ENCODE assay signal across 20 cellular contexts in genomic region chr17:50381260-50381815, GRCh38. TPM values are rescaled to one million over a fixed set of nuclear protein-coding genes. Genes with fewer than 3 reads are reported as not detected.
"Had no signal": no experiment of that assay in that cellular context is flagged by ENCODE, and none has a peak within 500 bp of the region (broad histone marks: within the 10 kb centered on the region; RNA-seq: fewer than 3 reads in every experiment).

No MANE protein-coding gene starts in this region.

- H3K36me3 ChIP-seq: neural progenitor cell had no signal

- H3K9ac ChIP-seq: neural progenitor cell had no signal

- H3K4me1 Mint-ChIP-seq: activated CD4-positive, alpha-beta T cell treated with anti-CD3 and anti-CD28 coated beads for 36 hours; activated naive CD8-positive, alpha-beta T cell treated with anti-CD3 and anti-CD28 coated beads, Interleukin-2, amount 10 ng/mL, durations not matched to agents 7 days and 5 days; naive B cell; neural progenitor cell; stimulated activated naive B cell treated with anti-CD40 and anti-IgM and Interleukin-4, amounts not matched to agents 10 μg/mL and 1 μg/mL and 100 μg/mL, for 72 hours; WTC11 had no signal

- H3K27me3 Mint-ChIP-seq: activated CD4-positive, alpha-beta T cell treated with anti-CD3 and anti-CD28 coated beads for 36 hours; activated naive CD8-positive, alpha-beta T cell treated with anti-CD3 and anti-CD28 coated beads, Interleukin-2, amount 10 ng/mL, durations not matched to agents 7 days and 5 days; naive B cell; stimulated activated naive B cell treated with anti-CD40 and anti-IgM and Interleukin-4, amounts not matched to agents 10 μg/mL and 1 μg/mL and 100 μg/mL, for 72 hours had no signal

- H3K9me3 Mint-ChIP-seq: activated naive CD8-positive, alpha-beta T cell treated with anti-CD3 and anti-CD28 coated beads, Interleukin-2, amount 10 ng/mL, durations not matched to agents 7 days and 5 days; naive B cell; neural progenitor cell; stimulated activated naive B cell treated with anti-CD40 and anti-IgM and Interleukin-4, amounts not matched to agents 10 μg/mL and 1 μg/mL and 100 μg/mL, for 72 hours; WTC11 had no signal

- H3K9me3 ChIP-seq: body of pancreas, gastroesophageal sphincter, heart left ventricle, left ventricle myocardium inferior, upper lobe of right lung had no signal

- DNase-seq: activated CD4-positive, alpha-beta T cell treated with anti-CD3 and anti-CD28 coated beads for 36 hours; activated CD4-positive, alpha-beta T cell treated with anti-CD3 and anti-CD28 coated beads, Interleukin-2, amount 50 U/mL, for 48 hours; activated gamma-delta T cell treated with Interleukin-2 at 50 U/mL for 16 hours; activated naive CD8-positive, alpha-beta T cell treated with anti-CD3 and anti-CD28 coated beads, Interleukin-2, amount 10 ng/mL, durations not matched to agents 7 days and 5 days; body of pancreas; caudate nucleus; heart left ventricle; kidney; left ventricle myocardium inferior; naive B cell; stimulated activated CD4-positive, alpha-beta T cell treated with anti-CD3 and anti-CD28 coated beads, Interleukin-4, amount 100 ng/mL, for 24 hours; stimulated activated naive B cell treated with anti-CD40 and anti-IgM and Interleukin-4, amounts not matched to agents 10 μg/mL and 1 μg/mL and 100 μg/mL, for 72 hours; upper lobe of right lung had no signal

- H3K4me3 ChIP-seq: body of pancreas, gastroesophageal sphincter, heart left ventricle, left ventricle myocardium inferior, neural progenitor cell, smooth muscle cell, upper lobe of right lung had no signal

- H3K27ac Mint-ChIP-seq: activated CD4-positive, alpha-beta T cell treated with anti-CD3 and anti-CD28 coated beads for 36 hours; activated naive CD8-positive, alpha-beta T cell treated with anti-CD3 and anti-CD28 coated beads, Interleukin-2, amount 10 ng/mL, durations not matched to agents 7 days and 5 days; neural progenitor cell; WTC11 had no signal

- ATAC-seq: activated CD4-positive, alpha-beta T cell treated with anti-CD3 and anti-CD28 coated beads for 36 hours; gastroesophageal sphincter; sciatic nerve; stimulated activated naive B cell treated with anti-CD40 and anti-IgM and Interleukin-4, amounts not matched to agents 10 μg/mL and 1 μg/mL and 100 μg/mL, for 72 hours; upper lobe of right lung had no signal

- H3K4me1 ChIP-seq: body of pancreas, gastroesophageal sphincter, neural progenitor cell, upper lobe of right lung had no signal

- H3K4me3 Mint-ChIP-seq: activated CD4-positive, alpha-beta T cell treated with anti-CD3 and anti-CD28 coated beads for 36 hours; activated naive CD8-positive, alpha-beta T cell treated with anti-CD3 and anti-CD28 coated beads, Interleukin-2, amount 10 ng/mL, durations not matched to agents 7 days and 5 days; naive B cell; stimulated activated naive B cell treated with anti-CD40 and anti-IgM and Interleukin-4, amounts not matched to agents 10 μg/mL and 1 μg/mL and 100 μg/mL, for 72 hours; WTC11 had no signal

- H3K27me3 ChIP-seq: body of pancreas, gastroesophageal sphincter, heart left ventricle, neural progenitor cell, upper lobe of right lung had no signal

- FAIRE-seq: colon, endometrium, kidney had no signal

- H3K27ac ChIP-seq: body of pancreas, gastroesophageal sphincter, heart left ventricle, left ventricle myocardium inferior, neural progenitor cell, upper lobe of right lung had no signal

- H2AFZ ChIP-seq: neural progenitor cell had no signal

- H3K4me2 ChIP-seq: neural progenitor cell, smooth muscle cell had no signal

RNA-seq across cellular contexts. Expression of gene EME1, which starts 8.3 kb away (rescaled TPM):
- total RNA-seq: body of pancreas had no signal
